In genomic region chr5:148660346-148660660, GRCh38 we compare ENCODE assay signal across 29 cellular contexts. TPM values are rescaled to one million over a fixed set of nuclear protein-coding genes. Genes with fewer than 3 reads are reported as not detected.
"Had no signal": no experiment of that assay in that cellular context is flagged by ENCODE, and none has a peak within 500 bp of the region (broad histone marks: within the 10 kb centered on the region; RNA-seq: fewer than 3 reads in every experiment).

No MANE protein-coding gene starts in this region.

- H3K4me2 ChIP-seq: neural progenitor cell had no signal

- H3K9me3 Mint-ChIP-seq: memory B cell; mesothelial cell of epicardium; nephron; neural progenitor cell; stimulated activated memory B cell treated with anti-CD40 and anti-IgM and Interleukin-4, amounts not matched to agents 10 μg/mL and 1 μg/mL and 100 μg/mL, for 72 hours; stimulated activated naive CD8-positive, alpha-beta T cell treated with anti-CD3 and anti-CD28 coated beads, Interleukin-15, Interleukin-2, amounts not matched to agents 100 ng/mL and 50 ng/mL, for 24 hours had no signal

- H3K9ac ChIP-seq: neural progenitor cell, parathyroid adenoma had no signal

- H3K79me2 ChIP-seq: parathyroid adenoma had no signal

- H3K27me3 Mint-ChIP-seq: stimulated activated memory B cell treated with anti-CD40 and anti-IgM and Interleukin-4, amounts not matched to agents 10 μg/mL and 1 μg/mL and 100 μg/mL, for 72 hours had no signal

- H3K4me3 Mint-ChIP-seq: memory B cell; mesothelial cell of epicardium; naive thymus-derived CD4-positive, alpha-beta T cell; nephron; neural progenitor cell; stimulated activated memory B cell treated with anti-CD40 and anti-IgM and Interleukin-4, amounts not matched to agents 10 μg/mL and 1 μg/mL and 100 μg/mL, for 72 hours; stimulated activated naive CD8-positive, alpha-beta T cell treated with anti-CD3 and anti-CD28 coated beads, Interleukin-15, Interleukin-2, amounts not matched to agents 100 ng/mL and 50 ng/mL, for 24 hours had no signal

- H3K4me1 Mint-ChIP-seq: memory B cell; mesothelial cell of epicardium; naive thymus-derived CD4-positive, alpha-beta T cell; neural progenitor cell; stimulated activated memory B cell treated with anti-CD40 and anti-IgM and Interleukin-4, amounts not matched to agents 10 μg/mL and 1 μg/mL and 100 μg/mL, for 72 hours had no signal

- H3K9me3 ChIP-seq: esophagus muscularis mucosa, gastroesophageal sphincter, spleen, thoracic aorta, tibial nerve, upper lobe of right lung, uterus had no signal

- H3K27me3 ChIP-seq: uterus had no signal

- H3K36me3 ChIP-seq: esophagus muscularis mucosa, gastroesophageal sphincter, neural progenitor cell, spleen, thoracic aorta, tibial nerve, upper lobe of right lung, uterus had no signal

- ATAC-seq: foreskin keratinocyte; gastroesophageal sphincter; left lobe of liver; naive thymus-derived CD4-positive, alpha-beta T cell; sciatic nerve; stimulated activated memory B cell treated with anti-CD40 and anti-IgM and Interleukin-4, amounts not matched to agents 10 μg/mL and 1 μg/mL and 100 μg/mL, for 72 hours; upper lobe of right lung had no signal

- H3K4me3 ChIP-seq: esophagus muscularis mucosa, gastroesophageal sphincter, lung, neural progenitor cell, spleen, thoracic aorta, tibial nerve, upper lobe of right lung, uterus had no signal

- H3K27ac Mint-ChIP-seq: memory B cell; mesothelial cell of epicardium; naive thymus-derived CD4-positive, alpha-beta T cell; nephron; neural progenitor cell; progenitor cell of endocrine pancreas; stimulated activated memory B cell treated with anti-CD40 and anti-IgM and Interleukin-4, amounts not matched to agents 10 μg/mL and 1 μg/mL and 100 μg/mL, for 72 hours; stimulated activated naive CD8-positive, alpha-beta T cell treated with anti-CD3 and anti-CD28 coated beads, Interleukin-15, Interleukin-2, amounts not matched to agents 100 ng/mL and 50 ng/mL, for 24 hours had no signal

- DNase-seq: cerebellar nuclear complex; effector CD8-positive, alpha-beta T cell; foreskin keratinocyte; naive thymus-derived CD4-positive, alpha-beta T cell; spleen; stimulated activated CD4-positive, alpha-beta T cell treated with anti-CD3 and anti-CD28 coated beads, Interleukin-4, amount 100 ng/mL, for 4 hours; upper lobe of right lung; uterus had no signal

- FAIRE-seq: endothelial cell of umbilical vein, keratinocyte had no signal

- H3K4me1 ChIP-seq: esophagus muscularis mucosa, foreskin keratinocyte, gastroesophageal sphincter, neural progenitor cell, parathyroid adenoma, spleen, tibial nerve, upper lobe of right lung, uterus had no signal

- H2AFZ ChIP-seq: neural progenitor cell, parathyroid adenoma had no signal

- H3K27ac ChIP-seq: esophagus muscularis mucosa, foreskin keratinocyte, gastroesophageal sphincter, neural progenitor cell, parathyroid adenoma, spleen, thoracic aorta, tibial nerve, upper lobe of right lung, uterus had no signal

- H3K36me3 Mint-ChIP-seq: memory B cell; mesothelial cell of epicardium; naive thymus-derived CD4-positive, alpha-beta T cell; neural progenitor cell; stimulated activated memory B cell treated with anti-CD40 and anti-IgM and Interleukin-4, amounts not matched to agents 10 μg/mL and 1 μg/mL and 100 μg/mL, for 72 hours had no signal

RNA-seq across cellular contexts. Expression of gene HTR4, which starts 6.0 kb away (rescaled TPM):
- total RNA-seq: endothelial cell of umbilical vein; epithelial cell of proximal tubule; fibroblast of lung; foreskin keratinocyte; left lobe of liver; naive thymus-derived CD4-positive, alpha-beta T cell; osteoblast; progenitor cell of endocrine pancreas; skeletal muscle tissue had no signal
- polyA plus RNA-seq: endothelial cell of umbilical vein; fibroblast of lung; foreskin keratinocyte; keratinocyte; lung; naive thymus-derived CD4-positive, alpha-beta T cell had no signal
